ENCODE assay signal across 2 cellular contexts in the genomic region with DNA sequence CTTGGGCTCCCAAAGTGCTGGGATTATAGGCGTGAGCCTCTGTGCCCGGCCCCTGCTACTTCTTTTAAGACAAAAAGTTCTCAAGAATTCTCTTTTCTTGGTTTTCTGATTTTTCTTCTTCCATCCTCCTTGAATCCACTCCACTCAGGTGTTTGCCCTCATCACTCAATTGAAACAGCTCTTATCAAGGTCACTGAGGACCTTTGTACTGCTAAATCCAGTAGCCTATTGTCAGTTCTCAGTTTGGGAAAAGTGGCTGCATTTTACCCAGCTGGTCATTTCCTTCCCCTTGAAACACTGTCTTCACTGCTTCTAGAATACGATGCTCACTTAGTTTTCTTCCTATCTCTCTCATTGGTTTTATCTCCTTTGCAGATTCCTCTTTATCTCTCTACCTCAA.
TF ChIP-seq lines count a peak whose summit lies in the region.

No MANE protein-coding gene starts in this region.

TF ChIP-seq in IMR-90, 13 proteins besides CTCF, POLR2A, EP300 and RAD21:
- TF ChIP-seq CEBPB (IDR thresholded peaks at IDR 0.05; ENCODE audit: low read depth, low read length): no peak
- no peak for TF ChIP-seq BHLHE40 (IDR thresholded peaks at IDR 0.05; ENCODE audit: low read depth, low read length)
- TF ChIP-seq, protein P1, sequence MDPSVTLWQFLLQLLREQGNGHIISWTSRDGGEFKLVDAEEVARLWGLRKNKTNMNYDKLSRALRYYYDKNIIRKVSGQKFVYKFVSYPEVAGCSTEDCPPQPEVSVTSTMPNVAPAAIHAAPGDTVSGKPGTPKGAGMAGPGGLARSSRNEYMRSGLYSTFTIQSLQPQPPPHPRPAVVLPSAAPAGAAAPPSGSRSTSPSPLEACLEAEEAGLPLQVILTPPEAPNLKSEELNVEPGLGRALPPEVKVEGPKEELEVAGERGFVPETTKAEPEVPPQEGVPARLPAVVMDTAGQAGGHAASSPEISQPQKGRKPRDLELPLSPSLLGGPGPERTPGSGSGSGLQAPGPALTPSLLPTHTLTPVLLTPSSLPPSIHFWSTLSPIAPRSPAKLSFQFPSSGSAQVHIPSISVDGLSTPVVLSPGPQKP (IDR thresholded peaks at IDR 0.05; ENCODE audit: borderline replicate concordance, low read depth, low read length): no peak
- no peak for TF ChIP-seq MAFK (IDR thresholded peaks at IDR 0.05; ENCODE audit: low read depth, low read length)
- no peak for TF ChIP-seq CHD1 (IDR thresholded peaks at IDR 0.05; ENCODE audit: low read depth, low read length)
- TF ChIP-seq MXI1 (IDR thresholded peaks at IDR 0.05; ENCODE audit: borderline replicate concordance, low read depth, low read length): no peak
- TF ChIP-seq RFX5 (IDR thresholded peaks at IDR 0.05; ENCODE audit: low read depth, low read length): no peak
- TF ChIP-seq MAZ (IDR thresholded peaks at IDR 0.05; ENCODE audit: borderline replicate concordance, low read depth, low read length): no peak
- no peak for TF ChIP-seq RCOR1 (IDR thresholded peaks at IDR 0.05; ENCODE audit: insufficient replicate concordance, low read length)
- TF ChIP-seq SMC3 (IDR thresholded peaks at IDR 0.05; ENCODE audit: low read depth, low read length): no peak
- TF ChIP-seq NFE2L2 (IDR thresholded peaks at IDR 0.05; ENCODE audit: low read depth, low read length): no peak
- TF ChIP-seq FOS (IDR thresholded peaks at IDR 0.05; ENCODE audit: low read depth, low read length): no peak
- TF ChIP-seq, protein P2, sequence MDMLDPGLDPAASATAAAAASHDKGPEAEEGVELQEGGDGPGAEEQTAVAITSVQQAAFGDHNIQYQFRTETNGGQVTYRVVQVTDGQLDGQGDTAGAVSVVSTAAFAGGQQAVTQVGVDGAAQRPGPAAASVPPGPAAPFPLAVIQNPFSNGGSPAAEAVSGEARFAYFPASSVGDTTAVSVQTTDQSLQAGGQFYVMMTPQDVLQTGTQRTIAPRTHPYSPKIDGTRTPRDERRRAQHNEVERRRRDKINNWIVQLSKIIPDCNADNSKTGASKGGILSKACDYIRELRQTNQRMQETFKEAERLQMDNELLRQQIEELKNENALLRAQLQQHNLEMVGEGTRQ (IDR thresholded peaks at IDR 0.05; ENCODE audit: low read depth, low read length): no peak
TF ChIP-seq in IMR-90: peak in this region for 0.

TF ChIP-seq in K562, 482 proteins besides CTCF, POLR2A, EP300 and RAD21:
- TF ChIP-seq ZFX (CRISPR knock-in tag; IDR thresholded peaks at IDR 0.05) (no peak), ARID1B (IDR thresholded peaks at IDR 0.05) (0 out of 2 replicates have a peak, but pooled peaks have one; percentile 12), DPF2 (IDR thresholded peaks at IDR 0.05) (0 out of 2 replicates have a peak, but pooled peaks have one; percentile 33), KDM1A (IDR thresholded peaks at IDR 0.05) (peak in 1 of 2 experiments; percentile 27; a peak in 1 of 4 replicates), RCOR1 (IDR thresholded peaks at IDR 0.05; ENCODE audit: borderline replicate concordance in 1 of 2, low read depth in 2 of 2, low read length in 2 of 2) (peak in 1 of 2 experiments; percentile 48; a peak in 1 of 4 replicates)
TF ChIP-seq in K562: peak in this region for 4.
